12 cellular contexts compared by ENCODE assay signal in genomic region chr2:235641333-235641732, GRCh38.
DNase-seq lines count a peak whose midpoint lies in the region; ATAC-seq and TF ChIP-seq lines count a peak whose summit lies in the region.
"Had no signal": no experiment of that assay in that cellular context is flagged by ENCODE, and none has a peak within 500 bp of the region (broad histone marks: within the 10 kb centered on the region; RNA-seq: fewer than 3 reads in every experiment).

No MANE protein-coding gene starts in this region.

- TF ChIP-seq POLR2A in vagina (IDR thresholded peaks at IDR 0.05) = no peak

- H3K27ac ChIP-seq in vagina = peak overlapping the region; percentile 83
- no peak overlapping the region for H3K27ac ChIP-seq in CD4-positive, alpha-beta T cell (ENCODE audit: low read depth, low read length)
- H3K27ac ChIP-seq: neural progenitor cell had no signal

- POLR2A ChIA-PET in CD4-positive, alpha-beta T cell (lab: Charles Lee) = no interaction called here

- ATAC-seq in activated naive CD4-positive, alpha-beta T cell treated with anti-CD3 and anti-CD28 coated beads, Interleukin-2, amount 50 U/mL, for 72 hours = no peak
- no peak for ATAC-seq in CD4-positive, alpha-beta T cell (ENCODE audit: poor library complexity)
- no peak for ATAC-seq in left lobe of liver
- ATAC-seq: A549; stimulated activated naive B cell treated with anti-CD40 and anti-IgM and Interleukin-4, amounts not matched to agents 10 μg/mL and 1 μg/mL and 100 μg/mL, for 72 hours had no signal

- CTCF ChIA-PET in CD4-positive, alpha-beta T cell (lab: Charles Lee) = no interaction called here

- H3K4me3 ChIP-seq in epithelial cell of esophagus (ENCODE audit: low read length) = no peak overlapping the region
- H3K4me3 ChIP-seq in vagina = no peak overlapping the region
- H3K4me3 ChIP-seq: A549, neural progenitor cell had no signal

- no peaks in the 10 kb centered on the region for H3K27me3 ChIP-seq in vagina
- H3K27me3 ChIP-seq in CD4-positive, alpha-beta T cell (ENCODE audit: control insufficient read depth, insufficient read depth, low read length) = no peaks in the 10 kb centered on the region
- H3K27me3 ChIP-seq: neural progenitor cell had no signal

- no peaks in the 10 kb centered on the region for H3K9me3 ChIP-seq in vagina
- no peaks in the 10 kb centered on the region for H3K9me3 ChIP-seq in CD4-positive, alpha-beta T cell (ENCODE audit: control insufficient read depth, low read length)
- H3K9me3 ChIP-seq: A549 had no signal

- H3K27me3 Mint-ChIP-seq in CD4-positive, alpha-beta T cell = peaks cover 48% of the 10 kb centered on the region

- H3K27ac Mint-ChIP-seq in activated naive CD4-positive, alpha-beta T cell treated with anti-CD3 and anti-CD28 coated beads, Interleukin-2, amount 50 U/mL, for 72 hours = no peak overlapping the region
- H3K27ac Mint-ChIP-seq in CD4-positive, alpha-beta T cell = no peak overlapping the region
- H3K27ac Mint-ChIP-seq: stimulated activated naive B cell treated with anti-CD40 and anti-IgM and Interleukin-4, amounts not matched to agents 10 μg/mL and 1 μg/mL and 100 μg/mL, for 72 hours had no signal

- H3K9me3 Mint-ChIP-seq in activated naive CD4-positive, alpha-beta T cell treated with anti-CD3 and anti-CD28 coated beads, Interleukin-2, amount 50 U/mL, for 72 hours = no peaks in the 10 kb centered on the region
- no peaks in the 10 kb centered on the region for H3K9me3 Mint-ChIP-seq in CD4-positive, alpha-beta T cell
- H3K9me3 Mint-ChIP-seq: stimulated activated naive B cell treated with anti-CD40 and anti-IgM and Interleukin-4, amounts not matched to agents 10 μg/mL and 1 μg/mL and 100 μg/mL, for 72 hours had no signal

- no peaks in the 10 kb centered on the region for H3K36me3 Mint-ChIP-seq in activated naive CD4-positive, alpha-beta T cell treated with anti-CD3 and anti-CD28 coated beads, Interleukin-2, amount 50 U/mL, for 72 hours
- no peaks in the 10 kb centered on the region for H3K36me3 Mint-ChIP-seq in CD4-positive, alpha-beta T cell (ENCODE audit: low read depth)
- H3K36me3 Mint-ChIP-seq: stimulated activated naive B cell treated with anti-CD40 and anti-IgM and Interleukin-4, amounts not matched to agents 10 μg/mL and 1 μg/mL and 100 μg/mL, for 72 hours had no signal

- TF ChIP-seq CTCF in epithelial cell of esophagus (IDR thresholded peaks at IDR 0.05; ENCODE audit: insufficient read depth, low read depth, low read length, missing control alignments) = no peak
- TF ChIP-seq CTCF in vagina (IDR thresholded peaks at IDR 0.05) = no peak
- TF ChIP-seq CTCF in CD4-positive, alpha-beta T cell (IDR thresholded peaks at IDR 0.05) = no peak

- no peaks in the 10 kb centered on the region for H3K4me1 Mint-ChIP-seq in CD4-positive, alpha-beta T cell (ENCODE audit: low read depth)
- H3K4me1 Mint-ChIP-seq: stimulated activated naive B cell treated with anti-CD40 and anti-IgM and Interleukin-4, amounts not matched to agents 10 μg/mL and 1 μg/mL and 100 μg/mL, for 72 hours had no signal

- peak; percentile 6 for DNase-seq in activated naive CD4-positive, alpha-beta T cell treated with Interleukin-2 at 50 U/mL for 16 hours
- no peak for DNase-seq in activated naive CD4-positive, alpha-beta T cell treated with anti-CD3 and anti-CD28 coated beads, Interleukin-2, amount 50 U/mL, for 72 hours (ENCODE audit: low spot score in 2 of 2)
- peak; percentile 43 for DNase-seq in epithelial cell of esophagus (ENCODE audit: low read depth)
- DNase-seq in myocyte (ENCODE audit: low read depth) = peak; percentile 63
- no peak for DNase-seq in vagina (ENCODE audit: extremely low spot score in 2 of 2)
- DNase-seq in cerebellar nuclear complex (lab: John Stamatoyannopoulos, UW) = no peak
- DNase-seq in CD4-positive, alpha-beta T cell = no peak
- no peak for DNase-seq in left lobe of liver (ENCODE audit: low spot score)
- DNase-seq: MM.1S; stimulated activated naive B cell treated with anti-CD40 and anti-IgM and Interleukin-4, amounts not matched to agents 10 μg/mL and 1 μg/mL and 100 μg/mL, for 72 hours had no signal

- H3K4me3 Mint-ChIP-seq in CD4-positive, alpha-beta T cell = no peak overlapping the region
- H3K4me3 Mint-ChIP-seq: neural progenitor cell; stimulated activated naive B cell treated with anti-CD40 and anti-IgM and Interleukin-4, amounts not matched to agents 10 μg/mL and 1 μg/mL and 100 μg/mL, for 72 hours had no signal

- peaks cover 46% of the 10 kb centered on the region for H3K4me1 ChIP-seq in vagina

- H3K36me3 ChIP-seq in vagina = no peaks in the 10 kb centered on the region
- H3K36me3 ChIP-seq: neural progenitor cell had no signal

- intact Hi-C loops in vagina (cut with DNase I) = loop anchor here (5.0 kb wide), 1 partner anchor 279 kb away; no protein-coding TSS in a partner anchor
- intact Hi-C loops in CD4-positive, alpha-beta T cell (cut with DNase I, micrococcal nuclease) = no loop called here

Comparison
In these comparisons a context has a peak if more than half of its experiments do, and no peak if none do; other contexts are left out.
1. DNase-seq: peak in activated naive CD4-positive, alpha-beta T cell treated with Interleukin-2 at 50 U/mL for 16 hours (single experiment), epithelial cell of esophagus (single experiment) and myocyte (single experiment); none in activated naive CD4-positive, alpha-beta T cell treated with anti-CD3 and anti-CD28 coated beads, Interleukin-2, amount 50 U/mL, for 72 hours (0 of 2), vagina (0 of 2), cerebellar nuclear complex (0 of 2), CD4-positive, alpha-beta T cell (0 of 10) and left lobe of liver (single experiment).